In the genomic region with DNA sequence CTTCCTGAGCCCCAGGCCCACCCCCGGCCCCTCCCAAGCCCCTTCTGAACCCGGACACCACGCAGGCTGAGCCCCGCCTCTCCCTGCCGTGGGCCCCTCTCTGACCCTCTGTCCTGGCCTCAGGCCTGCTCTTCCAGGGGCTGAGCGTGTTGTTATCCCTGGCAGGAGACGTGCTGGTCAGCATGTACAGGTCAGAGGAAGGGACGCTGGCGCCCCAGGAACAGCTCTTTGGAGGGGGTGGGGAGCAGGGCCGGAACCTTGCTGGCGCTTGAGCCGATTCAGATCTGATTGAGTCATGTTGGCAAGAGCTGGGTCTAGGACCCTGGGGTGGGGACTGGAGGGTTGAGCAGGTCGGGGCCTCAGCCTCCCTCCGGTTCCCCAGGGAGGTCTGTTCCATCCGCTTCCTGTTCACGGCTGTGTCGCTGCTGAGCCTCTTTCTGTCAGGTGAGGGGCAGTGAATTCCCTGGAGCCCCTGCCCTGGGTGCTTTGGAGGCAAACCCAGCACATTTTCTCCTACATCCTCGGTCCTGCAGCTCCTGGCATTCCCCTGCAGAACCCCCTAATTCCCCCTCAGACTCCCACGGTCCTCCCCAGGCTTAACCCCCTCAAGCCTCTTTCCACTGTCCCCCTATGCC, we compare ENCODE assay signal across 1 cellular context.
TF ChIP-seq lines count a peak whose summit lies in the region.

No MANE protein-coding gene starts in this region.

TF ChIP-seq in HepG2, 621 proteins besides CTCF, POLR2A, EP300 and RAD21 (continued from another document and continues in another):
- TF ChIP-seq, protein P1, sequence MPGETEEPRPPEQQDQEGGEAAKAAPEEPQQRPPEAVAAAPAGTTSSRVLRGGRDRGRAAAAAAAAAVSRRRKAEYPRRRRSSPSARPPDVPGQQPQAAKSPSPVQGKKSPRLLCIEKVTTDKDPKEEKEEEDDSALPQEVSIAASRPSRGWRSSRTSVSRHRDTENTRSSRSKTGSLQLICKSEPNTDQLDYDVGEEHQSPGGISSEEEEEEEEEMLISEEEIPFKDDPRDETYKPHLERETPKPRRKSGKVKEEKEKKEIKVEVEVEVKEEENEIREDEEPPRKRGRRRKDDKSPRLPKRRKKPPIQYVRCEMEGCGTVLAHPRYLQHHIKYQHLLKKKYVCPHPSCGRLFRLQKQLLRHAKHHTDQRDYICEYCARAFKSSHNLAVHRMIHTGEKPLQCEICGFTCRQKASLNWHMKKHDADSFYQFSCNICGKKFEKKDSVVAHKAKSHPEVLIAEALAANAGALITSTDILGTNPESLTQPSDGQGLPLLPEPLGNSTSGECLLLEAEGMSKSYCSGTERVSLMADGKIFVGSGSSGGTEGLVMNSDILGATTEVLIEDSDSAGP (CRISPR knock-in tag; IDR thresholded peaks at IDR 0.05; ENCODE audit: borderline replicate concordance), result peak; percentile 53
- TF ChIP-seq ZNF260 (CRISPR knock-in tag; IDR thresholded peaks at IDR 0.05; ENCODE audit: borderline replicate concordance, low read depth) (no peak), HNF4G (IDR thresholded peaks at IDR 0.05; ENCODE audit: borderline replicate concordance, low read depth, low read length) (no peak), HNF4G (CRISPR knock-in tag; IDR thresholded peaks at IDR 0.05; ENCODE audit: borderline replicate concordance, low read depth) (0 out of 2 replicates have a peak, but pooled peaks have one; percentile 66), MAZ (IDR thresholded peaks at IDR 0.05; ENCODE audit: borderline replicate concordance, low read depth, low read length) (peak; percentile 79; the same call in 1 of the 2 replicates), MAZ (CRISPR knock-in tag; IDR thresholded peaks at IDR 0.05; ENCODE audit: low read depth) (peak; percentile 27; the same call in 1 of the 2 replicates), SMAD1 (CRISPR knock-in tag; IDR thresholded peaks at IDR 0.05; ENCODE audit: borderline replicate concordance, low read depth) (peak; percentile 88), SETDB1 (CRISPR knock-in tag; IDR thresholded peaks at IDR 0.05; ENCODE audit: borderline replicate concordance) (no peak), RCOR2 (CRISPR knock-in tag; IDR thresholded peaks at IDR 0.05) (peak; percentile 53; the same call in 1 of the 2 replicates), RFXANK (CRISPR knock-in tag; IDR thresholded peaks at IDR 0.05) (0 out of 2 replicates have a peak, but pooled peaks have one; percentile 25), ZNF782 (CRISPR knock-in tag; IDR thresholded peaks at IDR 0.05; ENCODE audit: borderline replicate concordance) (no peak; the same call in 1 of the 2 replicates), RBAK (CRISPR knock-in tag; IDR thresholded peaks at IDR 0.05) (0 out of 2 replicates have a peak, but pooled peaks have one; percentile 21), TSC22D2 (CRISPR knock-in tag; IDR thresholded peaks at IDR 0.05; ENCODE audit: borderline replicate concordance) (peak; percentile 80; the same call in 1 of the 2 replicates), KLF13 (CRISPR knock-in tag; IDR thresholded peaks at IDR 0.05) (peak; percentile 94), ZNF550 (CRISPR knock-in tag; IDR thresholded peaks at IDR 0.05; ENCODE audit: borderline replicate concordance) (peak; percentile 86; the same call in 1 of the 2 replicates), TCF7L2 (IDR thresholded peaks at IDR 0.05; ENCODE audit: low read depth, low read length) (no peak), ELF4 (CRISPR knock-in tag; IDR thresholded peaks at IDR 0.05; ENCODE audit: borderline replicate concordance) (peak; percentile 40; the same call in 1 of the 2 replicates), MXI1 (IDR thresholded peaks at IDR 0.05; ENCODE audit: borderline replicate concordance, low read depth, low read length) (peak; percentile 81; the same call in 1 of the 3 replicates), ZNF335 (CRISPR knock-in tag; IDR thresholded peaks at IDR 0.05) (peak; percentile 62; the same call in 1 of the 2 replicates), DR1 (CRISPR knock-in tag; IDR thresholded peaks at IDR 0.05) (0 out of 2 replicates have a peak, but pooled peaks have one; percentile 2), CCAR2 (optimal IDR thresholded peaks at IDR 0.05; ENCODE audit: low read depth, low read length) (peak; percentile 71), MTF2 (CRISPR knock-in tag; IDR thresholded peaks at IDR 0.05; ENCODE audit: borderline replicate concordance) (no peak), AKAP8 (CRISPR knock-in tag; IDR thresholded peaks at IDR 0.05) (peak; percentile 85), POGZ (CRISPR knock-in tag; IDR thresholded peaks at IDR 0.05) (peak; percentile 74), FOSL2 (CRISPR knock-in tag; IDR thresholded peaks at IDR 0.05) (peak; percentile 66), GABPB1 (CRISPR knock-in tag; IDR thresholded peaks at IDR 0.05) (no peak; the same call in 1 of the 2 replicates)
- TF ChIP-seq, protein P2, sequence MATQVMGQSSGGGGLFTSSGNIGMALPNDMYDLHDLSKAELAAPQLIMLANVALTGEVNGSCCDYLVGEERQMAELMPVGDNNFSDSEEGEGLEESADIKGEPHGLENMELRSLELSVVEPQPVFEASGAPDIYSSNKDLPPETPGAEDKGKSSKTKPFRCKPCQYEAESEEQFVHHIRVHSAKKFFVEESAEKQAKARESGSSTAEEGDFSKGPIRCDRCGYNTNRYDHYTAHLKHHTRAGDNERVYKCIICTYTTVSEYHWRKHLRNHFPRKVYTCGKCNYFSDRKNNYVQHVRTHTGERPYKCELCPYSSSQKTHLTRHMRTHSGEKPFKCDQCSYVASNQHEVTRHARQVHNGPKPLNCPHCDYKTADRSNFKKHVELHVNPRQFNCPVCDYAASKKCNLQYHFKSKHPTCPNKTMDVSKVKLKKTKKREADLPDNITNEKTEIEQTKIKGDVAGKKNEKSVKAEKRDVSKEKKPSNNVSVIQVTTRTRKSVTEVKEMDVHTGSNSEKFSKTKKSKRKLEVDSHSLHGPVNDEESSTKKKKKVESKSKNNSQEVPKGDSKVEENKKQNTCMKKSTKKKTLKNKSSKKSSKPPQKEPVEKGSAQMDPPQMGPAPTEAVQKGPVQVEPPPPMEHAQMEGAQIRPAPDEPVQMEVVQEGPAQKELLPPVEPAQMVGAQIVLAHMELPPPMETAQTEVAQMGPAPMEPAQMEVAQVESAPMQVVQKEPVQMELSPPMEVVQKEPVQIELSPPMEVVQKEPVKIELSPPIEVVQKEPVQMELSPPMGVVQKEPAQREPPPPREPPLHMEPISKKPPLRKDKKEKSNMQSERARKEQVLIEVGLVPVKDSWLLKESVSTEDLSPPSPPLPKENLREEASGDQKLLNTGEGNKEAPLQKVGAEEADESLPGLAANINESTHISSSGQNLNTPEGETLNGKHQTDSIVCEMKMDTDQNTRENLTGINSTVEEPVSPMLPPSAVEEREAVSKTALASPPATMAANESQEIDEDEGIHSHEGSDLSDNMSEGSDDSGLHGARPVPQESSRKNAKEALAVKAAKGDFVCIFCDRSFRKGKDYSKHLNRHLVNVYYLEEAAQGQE (IDR thresholded peaks at IDR 0.05; ENCODE audit: borderline replicate concordance in 1 of 2, low read depth in 1 of 2, low read length in 2 of 2), result peak in 1 of 2 experiments; percentile 45; a peak in 1 of 4 replicates
- TF ChIP-seq, protein P3, sequence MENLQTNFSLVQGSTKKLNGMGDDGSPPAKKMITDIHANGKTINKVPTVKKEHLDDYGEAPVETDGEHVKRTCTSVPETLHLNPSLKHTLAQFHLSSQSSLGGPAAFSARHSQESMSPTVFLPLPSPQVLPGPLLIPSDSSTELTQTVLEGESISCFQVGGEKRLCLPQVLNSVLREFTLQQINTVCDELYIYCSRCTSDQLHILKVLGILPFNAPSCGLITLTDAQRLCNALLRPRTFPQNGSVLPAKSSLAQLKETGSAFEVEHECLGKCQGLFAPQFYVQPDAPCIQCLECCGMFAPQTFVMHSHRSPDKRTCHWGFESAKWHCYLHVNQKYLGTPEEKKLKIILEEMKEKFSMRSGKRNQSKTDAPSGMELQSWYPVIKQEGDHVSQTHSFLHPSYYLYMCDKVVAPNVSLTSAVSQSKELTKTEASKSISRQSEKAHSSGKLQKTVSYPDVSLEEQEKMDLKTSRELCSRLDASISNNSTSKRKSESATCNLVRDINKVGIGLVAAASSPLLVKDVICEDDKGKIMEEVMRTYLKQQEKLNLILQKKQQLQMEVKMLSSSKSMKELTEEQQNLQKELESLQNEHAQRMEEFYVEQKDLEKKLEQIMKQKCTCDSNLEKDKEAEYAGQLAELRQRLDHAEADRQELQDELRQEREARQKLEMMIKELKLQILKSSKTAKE (CRISPR knock-in tag; IDR thresholded peaks at IDR 0.05; ENCODE audit: borderline replicate concordance), result peak; percentile 70; the same call in 1 of the 2 replicates
- TF ChIP-seq, protein P4, sequence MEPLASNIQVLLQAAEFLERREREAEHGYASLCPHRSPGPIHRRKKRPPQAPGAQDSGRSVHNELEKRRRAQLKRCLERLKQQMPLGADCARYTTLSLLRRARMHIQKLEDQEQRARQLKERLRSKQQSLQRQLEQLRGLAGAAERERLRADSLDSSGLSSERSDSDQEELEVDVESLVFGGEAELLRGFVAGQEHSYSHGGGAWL (CRISPR knock-in tag; IDR thresholded peaks at IDR 0.05), result no peak; the same call in 1 of the 2 replicates
- TF ChIP-seq, protein P5, sequence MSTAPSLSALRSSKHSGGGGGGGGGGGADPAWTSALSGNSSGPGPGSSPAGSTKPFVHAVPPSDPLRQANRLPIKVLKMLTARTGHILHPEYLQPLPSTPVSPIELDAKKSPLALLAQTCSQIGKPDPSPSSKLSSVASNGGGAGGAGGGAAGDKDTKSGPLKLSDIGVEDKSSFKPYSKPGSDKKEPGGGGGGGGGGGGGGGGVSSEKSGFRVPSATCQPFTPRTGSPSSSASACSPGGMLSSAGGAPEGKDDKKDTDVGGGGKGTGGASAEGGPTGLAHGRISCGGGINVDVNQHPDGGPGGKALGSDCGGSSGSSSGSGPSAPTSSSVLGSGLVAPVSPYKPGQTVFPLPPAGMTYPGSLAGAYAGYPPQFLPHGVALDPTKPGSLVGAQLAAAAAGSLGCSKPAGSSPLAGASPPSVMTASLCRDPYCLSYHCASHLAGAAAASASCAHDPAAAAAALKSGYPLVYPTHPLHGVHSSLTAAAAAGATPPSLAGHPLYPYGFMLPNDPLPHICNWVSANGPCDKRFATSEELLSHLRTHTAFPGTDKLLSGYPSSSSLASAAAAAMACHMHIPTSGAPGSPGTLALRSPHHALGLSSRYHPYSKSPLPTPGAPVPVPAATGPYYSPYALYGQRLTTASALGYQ (CRISPR knock-in tag; IDR thresholded peaks at IDR 0.05), result no peak
- TF ChIP-seq, protein P6, sequence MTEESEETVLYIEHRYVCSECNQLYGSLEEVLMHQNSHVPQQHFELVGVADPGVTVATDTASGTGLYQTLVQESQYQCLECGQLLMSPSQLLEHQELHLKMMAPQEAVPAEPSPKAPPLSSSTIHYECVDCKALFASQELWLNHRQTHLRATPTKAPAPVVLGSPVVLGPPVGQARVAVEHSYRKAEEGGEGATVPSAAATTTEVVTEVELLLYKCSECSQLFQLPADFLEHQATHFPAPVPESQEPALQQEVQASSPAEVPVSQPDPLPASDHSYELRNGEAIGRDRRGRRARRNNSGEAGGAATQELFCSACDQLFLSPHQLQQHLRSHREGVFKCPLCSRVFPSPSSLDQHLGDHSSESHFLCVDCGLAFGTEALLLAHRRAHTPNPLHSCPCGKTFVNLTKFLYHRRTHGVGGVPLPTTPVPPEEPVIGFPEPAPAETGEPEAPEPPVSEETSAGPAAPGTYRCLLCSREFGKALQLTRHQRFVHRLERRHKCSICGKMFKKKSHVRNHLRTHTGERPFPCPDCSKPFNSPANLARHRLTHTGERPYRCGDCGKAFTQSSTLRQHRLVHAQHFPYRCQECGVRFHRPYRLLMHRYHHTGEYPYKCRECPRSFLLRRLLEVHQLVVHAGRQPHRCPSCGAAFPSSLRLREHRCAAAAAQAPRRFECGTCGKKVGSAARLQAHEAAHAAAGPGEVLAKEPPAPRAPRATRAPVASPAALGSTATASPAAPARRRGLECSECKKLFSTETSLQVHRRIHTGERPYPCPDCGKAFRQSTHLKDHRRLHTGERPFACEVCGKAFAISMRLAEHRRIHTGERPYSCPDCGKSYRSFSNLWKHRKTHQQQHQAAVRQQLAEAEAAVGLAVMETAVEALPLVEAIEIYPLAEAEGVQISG (CRISPR knock-in tag; IDR thresholded peaks at IDR 0.05), result peak; percentile 45; the same call in 1 of the 2 replicates
- TF ChIP-seq, protein P7, sequence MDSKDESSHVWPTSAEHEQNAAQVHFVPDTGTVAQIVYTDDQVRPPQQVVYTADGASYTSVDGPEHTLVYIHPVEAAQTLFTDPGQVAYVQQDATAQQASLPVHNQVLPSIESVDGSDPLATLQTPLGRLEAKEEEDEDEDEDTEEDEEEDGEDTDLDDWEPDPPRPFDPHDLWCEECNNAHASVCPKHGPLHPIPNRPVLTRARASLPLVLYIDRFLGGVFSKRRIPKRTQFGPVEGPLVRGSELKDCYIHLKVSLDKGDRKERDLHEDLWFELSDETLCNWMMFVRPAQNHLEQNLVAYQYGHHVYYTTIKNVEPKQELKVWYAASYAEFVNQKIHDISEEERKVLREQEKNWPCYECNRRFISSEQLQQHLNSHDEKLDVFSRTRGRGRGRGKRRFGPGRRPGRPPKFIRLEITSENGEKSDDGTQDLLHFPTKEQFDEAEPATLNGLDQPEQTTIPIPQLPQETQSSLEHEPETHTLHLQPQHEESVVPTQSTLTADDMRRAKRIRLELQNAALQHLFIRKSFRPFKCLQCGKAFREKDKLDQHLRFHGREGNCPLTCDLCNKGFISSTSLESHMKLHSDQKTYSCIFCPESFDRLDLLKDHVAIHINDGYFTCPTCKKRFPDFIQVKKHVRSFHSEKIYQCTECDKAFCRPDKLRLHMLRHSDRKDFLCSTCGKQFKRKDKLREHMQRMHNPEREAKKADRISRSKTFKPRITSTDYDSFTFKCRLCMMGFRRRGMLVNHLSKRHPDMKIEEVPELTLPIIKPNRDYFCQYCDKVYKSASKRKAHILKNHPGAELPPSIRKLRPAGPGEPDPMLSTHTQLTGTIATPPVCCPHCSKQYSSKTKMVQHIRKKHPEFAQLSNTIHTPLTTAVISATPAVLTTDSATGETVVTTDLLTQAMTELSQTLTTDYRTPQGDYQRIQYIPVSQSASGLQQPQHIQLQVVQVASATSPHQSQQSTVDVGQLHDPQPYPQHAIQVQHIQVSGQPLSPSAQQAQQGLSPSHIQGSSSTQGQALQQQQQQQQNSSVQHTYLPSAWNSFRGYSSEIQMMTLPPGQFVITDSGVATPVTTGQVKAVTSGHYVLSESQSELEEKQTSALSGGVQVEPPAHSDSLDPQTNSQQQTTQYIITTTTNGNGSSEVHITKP (CRISPR knock-in tag; IDR thresholded peaks at IDR 0.05; ENCODE audit: low read depth), result peak; percentile 75
- TF ChIP-seq, protein P8, sequence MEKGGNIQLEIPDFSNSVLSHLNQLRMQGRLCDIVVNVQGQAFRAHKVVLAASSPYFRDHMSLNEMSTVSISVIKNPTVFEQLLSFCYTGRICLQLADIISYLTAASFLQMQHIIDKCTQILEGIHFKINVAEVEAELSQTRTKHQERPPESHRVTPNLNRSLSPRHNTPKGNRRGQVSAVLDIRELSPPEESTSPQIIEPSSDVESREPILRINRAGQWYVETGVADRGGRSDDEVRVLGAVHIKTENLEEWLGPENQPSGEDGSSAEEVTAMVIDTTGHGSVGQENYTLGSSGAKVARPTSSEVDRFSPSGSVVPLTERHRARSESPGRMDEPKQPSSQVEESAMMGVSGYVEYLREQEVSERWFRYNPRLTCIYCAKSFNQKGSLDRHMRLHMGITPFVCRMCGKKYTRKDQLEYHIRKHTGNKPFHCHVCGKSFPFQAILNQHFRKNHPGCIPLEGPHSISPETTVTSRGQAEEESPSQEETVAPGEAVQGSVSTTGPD (CRISPR knock-in tag; IDR thresholded peaks at IDR 0.05), result no peak; the same call in 1 of the 2 replicates
- TF ChIP-seq, protein P9, sequence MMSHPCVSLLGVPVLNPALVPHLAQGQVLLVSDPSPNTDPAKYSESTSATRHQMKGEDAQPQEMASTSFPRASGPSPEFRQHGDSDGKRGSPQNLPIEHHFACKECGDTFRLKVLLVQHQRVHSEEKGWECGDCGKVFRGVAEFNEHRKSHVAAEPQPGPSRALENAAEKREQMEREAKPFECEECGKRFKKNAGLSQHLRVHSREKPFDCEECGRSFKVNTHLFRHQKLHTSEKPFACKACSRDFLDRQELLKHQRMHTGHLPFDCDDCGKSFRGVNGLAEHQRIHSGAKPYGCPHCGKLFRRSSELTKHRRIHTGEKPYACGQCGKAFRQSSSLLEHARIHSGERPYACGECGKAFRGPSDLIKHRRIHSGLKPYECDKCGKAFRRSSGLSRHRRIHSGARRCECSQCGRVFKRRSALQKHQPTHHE (CRISPR knock-in tag; IDR thresholded peaks at IDR 0.05; ENCODE audit: borderline replicate concordance), result no peak; the same call in 1 of the 2 replicates
